In genomic region chr22:46457502-46458488, GRCh38 we compare ENCODE assay signal across 12 cellular contexts.
DNase-seq lines count a peak whose midpoint lies in the region; ATAC-seq, FAIRE-seq and TF ChIP-seq lines count a peak whose summit lies in the region.
"Had no signal": no experiment of that assay in that cellular context is flagged by ENCODE, and none has a peak within 500 bp of the region (broad histone marks: within the 10 kb centered on the region; RNA-seq: fewer than 3 reads in every experiment).

No MANE protein-coding gene starts in this region.

- TF ChIP-seq POLR2A in ovary (IDR thresholded peaks at IDR 0.05), result no peak

- no peak for ATAC-seq in memory B cell (ENCODE audit: low read depth)
- no peak for ATAC-seq in stimulated activated naive B cell treated with anti-CD40 and anti-IgM and Interleukin-4, amounts not matched to agents 10 μg/mL and 1 μg/mL and 100 μg/mL, for 72 hours (replicated peaks)
- no peak for ATAC-seq in GM19023 (IDR thresholded peaks at IDR 0.05; ENCODE audit: unreplicated experiment)

- no peak overlapping the region for H3K27ac ChIP-seq in ovary
- H3K27ac ChIP-seq: epithelial cell of prostate had no signal

- FAIRE-seq in bronchial epithelial cell (lab: Jason Lieb, UNC), result no peak
- FAIRE-seq: small intestine had no signal

- H3K9me3 Mint-ChIP-seq in memory B cell, result no peaks in the 10 kb centered on the region
- H3K9me3 Mint-ChIP-seq in stimulated activated naive B cell treated with anti-CD40 and anti-IgM and Interleukin-4, amounts not matched to agents 10 μg/mL and 1 μg/mL and 100 μg/mL, for 72 hours, result no peaks in the 10 kb centered on the region

- H3K4me3 ChIP-seq in bronchial epithelial cell (ENCODE audit: low read depth, low read length) (no peak overlapping the region), ovary (no peak overlapping the region)

- no peaks in the 10 kb centered on the region for H3K9me3 ChIP-seq in ovary

- TF ChIP-seq EP300 in ovary (IDR thresholded peaks at IDR 0.05), result no peak

- no peaks in the 10 kb centered on the region for H3K4me1 ChIP-seq in ovary (ENCODE audit: insufficient read depth)

- peak overlapping the region; percentile 42 for H3K27ac Mint-ChIP-seq in memory B cell
- H3K27ac Mint-ChIP-seq in stimulated activated naive B cell treated with anti-CD40 and anti-IgM and Interleukin-4, amounts not matched to agents 10 μg/mL and 1 μg/mL and 100 μg/mL, for 72 hours, result no peak overlapping the region

- DNase-seq in AG20443 (ENCODE audit: low spot score) (peak; percentile 53), HT1080 (ENCODE audit: low read depth) (peak; percentile 9), bronchial epithelial cell (ENCODE audit: low read depth) (peak; percentile 33), memory B cell (ENCODE audit: low spot score in 2 of 2) (no peak), ovary (no peak), GDM1 (lab: John Stamatoyannopoulos, UW) (no peak)
- no peak for DNase-seq in stimulated activated naive B cell treated with anti-CD40 and anti-IgM and Interleukin-4, amounts not matched to agents 10 μg/mL and 1 μg/mL and 100 μg/mL, for 72 hours
- DNase-seq: AML-193, NCI-H69, small intestine had no signal

- H3K36me3 Mint-ChIP-seq in memory B cell, result no peaks in the 10 kb centered on the region
- no peaks in the 10 kb centered on the region for H3K36me3 Mint-ChIP-seq in stimulated activated naive B cell treated with anti-CD40 and anti-IgM and Interleukin-4, amounts not matched to agents 10 μg/mL and 1 μg/mL and 100 μg/mL, for 72 hours

- no peak for TF ChIP-seq CTCF in bronchial epithelial cell (IDR thresholded peaks at IDR 0.05; ENCODE audit: insufficient read depth, low read length, severe bottlenecking)
- TF ChIP-seq CTCF in ovary (IDR thresholded peaks at IDR 0.05), result no peak

- intact Hi-C loops in ovary (cut with DNase I), result no loop called here

- H3K4me1 Mint-ChIP-seq in memory B cell, result peaks cover 4% of the 10 kb centered on the region
- H3K4me1 Mint-ChIP-seq in stimulated activated naive B cell treated with anti-CD40 and anti-IgM and Interleukin-4, amounts not matched to agents 10 μg/mL and 1 μg/mL and 100 μg/mL, for 72 hours, result peaks cover 2 to 5% of the 10 kb centered on the region in 2 donors

- H3K27me3 Mint-ChIP-seq in memory B cell, result peaks cover 19% of the 10 kb centered on the region
- peaks cover 26 to 43% of the 10 kb centered on the region in 2 donors for H3K27me3 Mint-ChIP-seq in stimulated activated naive B cell treated with anti-CD40 and anti-IgM and Interleukin-4, amounts not matched to agents 10 μg/mL and 1 μg/mL and 100 μg/mL, for 72 hours

- WGBS in ovary, 3 donors, result 75 to 82% (median 77%) methylated on average over 34 of the region's 34 CpGs

- H3K4me3 Mint-ChIP-seq in memory B cell, result no peak overlapping the region
- H3K4me3 Mint-ChIP-seq in stimulated activated naive B cell treated with anti-CD40 and anti-IgM and Interleukin-4, amounts not matched to agents 10 μg/mL and 1 μg/mL and 100 μg/mL, for 72 hours, result no peak overlapping the region

- H3K36me3 ChIP-seq in bronchial epithelial cell (ENCODE audit: control insufficient read depth, insufficient read depth, low read length), result peaks cover 29% of the 10 kb centered on the region
- no peaks in the 10 kb centered on the region for H3K36me3 ChIP-seq in ovary

- H3K27me3 ChIP-seq in bronchial epithelial cell (ENCODE audit: control insufficient read depth, insufficient read depth, low read length) (no peaks in the 10 kb centered on the region), ovary (no peaks in the 10 kb centered on the region)

Comparison
In these comparisons a context has a peak if more than half of its experiments do, and no peak if none do; other contexts are left out.
1. DNase-seq: peak in AG20443 (single experiment), HT1080 (single experiment) and bronchial epithelial cell (single experiment); none in memory B cell (0 of 2), stimulated activated naive B cell treated with anti-CD40 and anti-IgM and Interleukin-4, amounts not matched to agents 10 μg/mL and 1 μg/mL and 100 μg/mL, for 72 hours (single experiment), ovary (0 of 5) and GDM1 (single experiment).